Comparison of ENCODE assay signal across 24 cellular contexts in genomic region chr2:10062931-10063365, GRCh38. TPM values are rescaled to one million over a fixed set of nuclear protein-coding genes. Genes with fewer than 3 reads are reported as not detected.
"Had no signal": no experiment of that assay in that cellular context is flagged by ENCODE, and none has a peak within 500 bp of the region (broad histone marks: within the 10 kb centered on the region; RNA-seq: fewer than 3 reads in every experiment).

No MANE protein-coding gene starts in this region.

- H3K4me1 ChIP-seq: parathyroid adenoma had no signal

- DNase-seq: central memory CD4-positive, alpha-beta T cell; cortex of kidney; effector memory CD4-positive, alpha-beta T cell; head of caudate nucleus; hippocampal formation; kidney glomerular epithelial cell; mammary epithelial cell; natural killer cell; occipital lobe; psoas muscle; retina; sigmoid colon; stimulated activated CD4-positive, alpha-beta T cell treated with anti-CD3 and anti-CD28 coated beads, Interleukin-2, amount 100 ng/mL, for 24 hours; stimulated activated CD4-positive, alpha-beta T cell treated with anti-CD3 and anti-CD28 coated beads, Interleukin-4, amount 100 ng/mL, for 4 hours; stimulated activated naive B cell treated with anti-CD40 and anti-IgM and Interleukin-4, amounts not matched to agents 10 μg/mL and 1 μg/mL and 100 μg/mL, for 72 hours; stimulated activated naive CD8-positive, alpha-beta T cell treated with anti-CD3 and anti-CD28 coated beads, Interleukin-15, amount 100 ng/mL, for 72 hours; testis had no signal

- FAIRE-seq: endometrium had no signal

- H3K9me3 Mint-ChIP-seq: natural killer cell had no signal

- H3K27ac Mint-ChIP-seq: natural killer cell; stimulated activated naive B cell treated with anti-CD40 and anti-IgM and Interleukin-4, amounts not matched to agents 10 μg/mL and 1 μg/mL and 100 μg/mL, for 72 hours; stimulated activated naive CD8-positive, alpha-beta T cell treated with anti-CD3 and anti-CD28 coated beads, Interleukin-15, amount 100 ng/mL, for 72 hours had no signal

- H3K4me3 Mint-ChIP-seq: natural killer cell; stimulated activated naive B cell treated with anti-CD40 and anti-IgM and Interleukin-4, amounts not matched to agents 10 μg/mL and 1 μg/mL and 100 μg/mL, for 72 hours; stimulated activated naive CD8-positive, alpha-beta T cell treated with anti-CD3 and anti-CD28 coated beads, Interleukin-15, amount 100 ng/mL, for 72 hours had no signal

- H3K79me2 ChIP-seq: parathyroid adenoma had no signal

- H3K27me3 ChIP-seq: esophagus muscularis mucosa, gastroesophageal sphincter, sigmoid colon, testis, tibial nerve had no signal

- H3K4me1 Mint-ChIP-seq: stimulated activated naive B cell treated with anti-CD40 and anti-IgM and Interleukin-4, amounts not matched to agents 10 μg/mL and 1 μg/mL and 100 μg/mL, for 72 hours; stimulated activated naive CD8-positive, alpha-beta T cell treated with anti-CD3 and anti-CD28 coated beads, Interleukin-15, amount 100 ng/mL, for 72 hours had no signal

- H3K27ac ChIP-seq: epithelial cell of prostate, esophagus muscularis mucosa, gastroesophageal sphincter, parathyroid adenoma, psoas muscle, sigmoid colon, skin epidermis, testis, tibial nerve had no signal

- H3K36me3 Mint-ChIP-seq: natural killer cell had no signal

- H3K9me3 ChIP-seq: esophagus muscularis mucosa, gastroesophageal sphincter, psoas muscle, sigmoid colon, testis, tibial nerve had no signal

- H2AFZ ChIP-seq: parathyroid adenoma had no signal

- H3K9ac ChIP-seq: parathyroid adenoma had no signal

- ATAC-seq: gastroesophageal sphincter; natural killer cell; psoas muscle; stimulated activated naive B cell treated with anti-CD40 and anti-IgM and Interleukin-4, amounts not matched to agents 10 μg/mL and 1 μg/mL and 100 μg/mL, for 72 hours; stimulated activated naive CD8-positive, alpha-beta T cell treated with anti-CD3 and anti-CD28 coated beads, Interleukin-15, amount 100 ng/mL, for 72 hours had no signal

- H3K4me3 ChIP-seq: esophagus muscularis mucosa, gastroesophageal sphincter, psoas muscle, sigmoid colon, skin epidermis, testis, tibial nerve had no signal

RNA-seq across cellular contexts. Expression of gene CYS1, which starts 17.3 kb away (rescaled TPM):
- total RNA-seq: natural killer cell had no signal
